ENCODE assay signal across 9 cellular contexts in the genomic region with DNA sequence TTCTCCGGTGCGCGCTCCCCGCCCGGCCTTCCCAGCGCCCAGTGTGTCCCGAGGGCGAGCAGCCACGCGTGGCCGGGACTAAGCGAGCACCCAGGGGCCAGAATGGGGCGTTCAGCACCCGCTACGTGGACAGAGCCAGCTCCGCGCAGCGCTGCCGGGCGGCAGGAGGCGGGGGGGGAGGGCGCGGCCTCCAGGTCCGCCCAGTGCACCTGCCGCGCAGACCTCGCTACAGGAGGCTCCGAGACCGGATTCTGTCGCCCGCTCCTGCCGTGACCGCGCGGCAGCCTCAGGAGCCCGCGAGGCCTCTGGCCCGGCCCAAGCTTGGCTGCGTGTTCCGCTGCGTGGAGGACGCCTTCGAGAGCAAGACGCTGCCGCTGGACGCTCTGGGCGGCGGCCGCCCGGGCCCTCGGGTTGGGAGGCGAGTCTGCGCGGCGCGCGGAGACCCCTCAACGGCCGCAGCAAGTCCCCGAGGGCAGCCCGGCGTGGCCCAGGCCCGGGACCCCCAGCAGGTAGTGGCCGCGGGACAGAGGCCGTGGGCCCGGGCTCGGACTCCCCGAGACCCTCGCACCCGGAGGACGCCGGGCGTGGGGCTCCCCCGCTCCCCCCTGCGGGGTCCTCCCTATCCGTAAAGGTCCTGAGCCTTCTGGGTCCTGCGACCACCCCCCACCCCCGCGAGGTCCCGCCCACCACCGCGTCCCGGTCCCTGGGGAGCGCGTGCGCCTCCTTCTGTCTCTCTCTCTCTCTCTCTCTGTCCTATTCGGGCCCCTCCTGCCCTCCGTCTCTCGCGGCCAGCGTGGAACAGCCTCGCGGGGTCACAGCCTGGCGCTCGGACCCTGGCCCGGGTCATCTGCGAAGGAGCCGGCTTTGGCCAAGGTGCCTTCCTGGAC. TPM values are rescaled to one million over a fixed set of nuclear protein-coding genes. Genes with fewer than 3 reads are reported as not detected.
DNase-seq lines count a peak whose midpoint lies in the region; TF ChIP-seq lines count a peak whose summit lies in the region.
"Had no signal": no experiment of that assay in that cellular context is flagged by ENCODE, and none has a peak within 500 bp of the region (broad histone marks: within the 10 kb centered on the region; RNA-seq: fewer than 3 reads in every experiment).

No MANE protein-coding gene starts in this region.

- peaks cover 15% of the 10 kb centered on the region for H3K4me1 Mint-ChIP-seq in neural progenitor cell

- H3K4me2 ChIP-seq in neural progenitor cell, result peak overlapping the region; percentile 81

- peaks cover 91% of the 10 kb centered on the region for H3K27me3 ChIP-seq in neural progenitor cell

- H3K36me3 Mint-ChIP-seq in neural progenitor cell, result peaks cover 20% of the 10 kb centered on the region

- no peak overlapping the region for H2AFZ ChIP-seq in neural progenitor cell (replicated peaks)

- H3K36me3 ChIP-seq in neural progenitor cell, result no peaks in the 10 kb centered on the region
- H3K36me3 ChIP-seq: Peyer's patch had no signal

- DNase-seq in NCI-H1105 treated with DMSO at 0.1 percent for 48 hours (lab: John Stamatoyannopoulos, UW) (peak; percentile 35), NCI-H1105 (lab: John Stamatoyannopoulos, UW) (no peak), epithelial cell of proximal tubule (ENCODE audit: low read depth) (no peak), neural progenitor cell (ENCODE audit: low spot score) (peak; percentile 84), superior temporal gyrus (ENCODE audit: extremely low spot score) (no peak), GM20000 (ENCODE audit: low spot score) (no peak), HuH-7.5 (ENCODE audit: low spot score) (no peak)
- DNase-seq in activated CD8-positive, alpha-beta memory T cell treated with anti-CD3 and anti-CD28 coated beads, Interleukin-2, amount 50 U/mL, for 4 hours, result peak; percentile 35

- H3K79me2 ChIP-seq in neural progenitor cell (ENCODE audit: low read depth), result no peaks in the 10 kb centered on the region

- H3K9me3 Mint-ChIP-seq in neural progenitor cell, result no peaks in the 10 kb centered on the region

- H3K9me3 ChIP-seq in neural progenitor cell (ENCODE audit: low read depth), result no peaks in the 10 kb centered on the region
- H3K9me3 ChIP-seq: Peyer's patch had no signal

- no peak overlapping the region for H3K9ac ChIP-seq in neural progenitor cell

- peaks cover 9% of the 10 kb centered on the region for H3F3A ChIP-seq in neural progenitor cell (ENCODE audit: low read depth)

- H3K4me1 ChIP-seq in neural progenitor cell, result peaks cover 6% of the 10 kb centered on the region

- H3K27ac Mint-ChIP-seq in neural progenitor cell, result no peak overlapping the region

- H3K27me3 Mint-ChIP-seq in neural progenitor cell (ENCODE audit: insufficient read depth, low read depth), result peaks cover 29% of the 10 kb centered on the region

- peaks cover 58% of the 10 kb centered on the region for H4K20me1 ChIP-seq in neural progenitor cell (ENCODE audit: low read depth)

- no peak overlapping the region for H3K27ac ChIP-seq in neural progenitor cell
- H3K27ac ChIP-seq: Peyer's patch had no signal

- H3K4me3 Mint-ChIP-seq in neural progenitor cell, result peak overlapping the region; percentile 70

- no peak for TF ChIP-seq CTCF in epithelial cell of proximal tubule (conservative IDR thresholded peaks at IDR 0.05; ENCODE audit: low read depth, low read length)
- TF ChIP-seq CTCF in neural progenitor cell (IDR thresholded peaks at IDR 0.05), result no peak
- TF ChIP-seq CTCF in GM20000 (IDR thresholded peaks at IDR 0.05; ENCODE audit: extremely low read depth, missing control alignments), result no peak

- peak overlapping the region; percentile 22 for H3K4me3 ChIP-seq in epithelial cell of proximal tubule (ENCODE audit: low read depth, low read length)
- peak overlapping the region; percentile 86 for H3K4me3 ChIP-seq in neural progenitor cell

RNA-seq across cellular contexts. Expression of gene DPYSL4, which starts 0.9 kb away (rescaled TPM):
- total RNA-seq in epithelial cell of proximal tubule (1.7 and 3.3 TPM in 2 replicates), neural progenitor cell (ENCODE audit: low replicate concordance) (17.7 and 28.1 TPM in 2 replicates)

Comparison
In these comparisons a context has a peak if more than half of its experiments do, and no peak if none do; other contexts are left out.
1. DNase-seq: peak in NCI-H1105 treated with DMSO at 0.1 percent for 48 hours (single experiment), activated CD8-positive, alpha-beta memory T cell treated with anti-CD3 and anti-CD28 coated beads, Interleukin-2, amount 50 U/mL, for 4 hours (single experiment) and neural progenitor cell (single experiment); none in NCI-H1105 (single experiment), epithelial cell of proximal tubule (single experiment), superior temporal gyrus (single experiment), GM20000 (single experiment) and HuH-7.5 (single experiment).